ENCODE assay signal across 13 cellular contexts in genomic region chr1:244361764-244362473, GRCh38.
A peak's percentile ranks its signal among the peaks of the same experiment; 100 is the strongest.
DNase-seq lines count a peak whose midpoint lies in the region; TF ChIP-seq lines count a peak whose summit lies in the region.
"Had no signal": no experiment of that assay in that cellular context is flagged by ENCODE, and none has a peak within 500 bp of the region (broad histone marks: within the 10 kb centered on the region; RNA-seq: fewer than 3 reads in every experiment).

No MANE protein-coding gene starts in this region.

- H3K36me3 Mint-ChIP-seq in activated T-cell treated with anti-CD3 and anti-CD28 coated beads, Interleukin-2, amount 50 U/mL, for 24 hours (ENCODE audit: low read depth) = no peaks in the 10 kb centered on the region
- H3K36me3 Mint-ChIP-seq: activated naive CD8-positive, alpha-beta T cell treated with anti-CD3 and anti-CD28 coated beads, Interleukin-2, amount 10 ng/mL, durations not matched to agents 7 days and 5 days had no signal

- H3K4me1 ChIP-seq in muscle layer of duodenum (ENCODE audit: control insufficient read depth in 1 of 2, insufficient read depth in 2 of 2, low read length in 2 of 2) = peaks cover 0 to 8% of the 10 kb centered on the region in 2 donors

- H3K9me3 ChIP-seq in AG04450 (ENCODE audit: control insufficient read depth, insufficient read depth, low read length) (peaks cover 7% of the 10 kb centered on the region), muscle layer of duodenum (ENCODE audit: control insufficient read depth in 1 of 2, low read length in 2 of 2) (no peaks in the 10 kb centered on the region)
- H3K9me3 ChIP-seq: neutrophil had no signal

- H3K27me3 ChIP-seq in AG04450 (ENCODE audit: control insufficient read depth, insufficient read depth, low read length) (no peaks in the 10 kb centered on the region), muscle layer of duodenum (ENCODE audit: low read depth, low read length) (no peaks in the 10 kb centered on the region)
- H3K27me3 ChIP-seq: neutrophil had no signal

- no peak overlapping the region for H3K27ac Mint-ChIP-seq in activated T-cell treated with anti-CD3 and anti-CD28 coated beads, Interleukin-2, amount 50 U/mL, for 24 hours
- H3K27ac Mint-ChIP-seq: activated naive CD8-positive, alpha-beta T cell treated with anti-CD3 and anti-CD28 coated beads, Interleukin-2, amount 10 ng/mL, durations not matched to agents 7 days and 5 days; stimulated activated naive CD8-positive, alpha-beta T cell treated with anti-CD3 and anti-CD28 coated beads, Interleukin-15, amount 100 ng/mL, for 72 hours had no signal

- CTCF ChIA-PET in AG04450 (lab: Charles Lee) = interaction anchor here (0.6 kb wide), 1 partner anchor 259 kb away, joined by 3 read pairs; no protein-coding TSS in a partner anchor

- H3K4me3 ChIP-seq in AG04450 (ENCODE audit: low read depth, low read length) = peak overlapping the region; percentile 49
- H3K4me3 ChIP-seq in epithelial cell of proximal tubule (ENCODE audit: low read depth, low read length) = peak overlapping the region; percentile 33
- H3K4me3 ChIP-seq in muscle layer of duodenum (ENCODE audit: low read depth in 1 of 2, low read length in 2 of 2) = peak overlapping the region; percentile 34 to 40

- H3K27ac ChIP-seq in AG04450 (ENCODE audit: low read depth, low read length) = peak overlapping the region; percentile 72
- peak overlapping the region; percentile 56 for H3K27ac ChIP-seq in muscle layer of duodenum (ENCODE audit: low read length)
- H3K27ac ChIP-seq: neutrophil had no signal

- no peaks in the 10 kb centered on the region for H3K4me1 Mint-ChIP-seq in activated T-cell treated with anti-CD3 and anti-CD28 coated beads, Interleukin-2, amount 50 U/mL, for 24 hours (ENCODE audit: low read depth)
- H3K4me1 Mint-ChIP-seq: activated naive CD8-positive, alpha-beta T cell treated with anti-CD3 and anti-CD28 coated beads, Interleukin-2, amount 10 ng/mL, durations not matched to agents 7 days and 5 days; stimulated activated naive CD8-positive, alpha-beta T cell treated with anti-CD3 and anti-CD28 coated beads, Interleukin-15, amount 100 ng/mL, for 72 hours had no signal

- H3K4me3 Mint-ChIP-seq in activated T-cell treated with anti-CD3 and anti-CD28 coated beads, Interleukin-2, amount 50 U/mL, for 24 hours = no peak overlapping the region
- H3K4me3 Mint-ChIP-seq: activated naive CD8-positive, alpha-beta T cell treated with anti-CD3 and anti-CD28 coated beads, Interleukin-2, amount 10 ng/mL, durations not matched to agents 7 days and 5 days; stimulated activated naive CD8-positive, alpha-beta T cell treated with anti-CD3 and anti-CD28 coated beads, Interleukin-15, amount 100 ng/mL, for 72 hours had no signal

- TF ChIP-seq CTCF in AG04450 (IDR thresholded peaks at IDR 0.05; ENCODE audit: low read depth, low read length) (no peak), epithelial cell of proximal tubule (conservative IDR thresholded peaks at IDR 0.05; ENCODE audit: low read depth, low read length) (no peak)

- POLR2A ChIA-PET in AG04450 (lab: Yijun Ruan, JAX) = interaction anchor here (0.6 to 1.5 kb wide), 6 partner anchors 10 to 659 kb away, joined by 3 to 18 read pairs (median 4); no protein-coding TSS in a partner anchor

- H3K36me3 ChIP-seq in muscle layer of duodenum (ENCODE audit: control insufficient read depth in 1 of 2, insufficient read depth in 2 of 2, low read length in 2 of 2) = no peaks in the 10 kb centered on the region
- H3K36me3 ChIP-seq: neutrophil had no signal

- H3K27me3 Mint-ChIP-seq in activated T-cell treated with anti-CD3 and anti-CD28 coated beads, Interleukin-2, amount 50 U/mL, for 24 hours = no peaks in the 10 kb centered on the region
- H3K27me3 Mint-ChIP-seq: activated naive CD8-positive, alpha-beta T cell treated with anti-CD3 and anti-CD28 coated beads, Interleukin-2, amount 10 ng/mL, durations not matched to agents 7 days and 5 days; stimulated activated naive CD8-positive, alpha-beta T cell treated with anti-CD3 and anti-CD28 coated beads, Interleukin-15, amount 100 ng/mL, for 72 hours had no signal

- H3K9me3 Mint-ChIP-seq in activated T-cell treated with anti-CD3 and anti-CD28 coated beads, Interleukin-2, amount 50 U/mL, for 24 hours = peaks cover 4% of the 10 kb centered on the region

- DNase-seq in AG04450 (ENCODE audit: low read depth, low spot score) (peak; percentile 68), NCI-H146 treated with DMSO at 0.1 percent for 48 hours (lab: John Stamatoyannopoulos, UW; ENCODE audit: unreplicated experiment) (peak; percentile 80), epithelial cell of proximal tubule (ENCODE audit: low read depth) (no peak), NCI-H1436 (lab: John Stamatoyannopoulos, UW) (no peak), amygdala (lab: John Stamatoyannopoulos, UW) (no peak), SHP77 (lab: John Stamatoyannopoulos, UW) (no peak)
- no peak for DNase-seq in activated T-cell treated with anti-CD3 and anti-CD28 coated beads, Interleukin-2, amount 50 U/mL, for 24 hours
- DNase-seq: activated naive CD8-positive, alpha-beta T cell treated with anti-CD3 and anti-CD28 coated beads, Interleukin-2, amount 10 ng/mL, durations not matched to agents 7 days and 5 days; DND-41; NCI-H1092 treated with DMSO at 0.1 percent for 48 hours; stimulated activated naive CD8-positive, alpha-beta T cell treated with anti-CD3 and anti-CD28 coated beads, Interleukin-15, amount 100 ng/mL, for 72 hours had no signal

Comparison
In these comparisons a context has a peak if more than half of its experiments do, and no peak if none do; other contexts are left out.
1. DNase-seq: peak in AG04450 (single experiment) and NCI-H146 treated with DMSO at 0.1 percent for 48 hours (single experiment); none in epithelial cell of proximal tubule (single experiment), activated T-cell treated with anti-CD3 and anti-CD28 coated beads, Interleukin-2, amount 50 U/mL, for 24 hours (single experiment), NCI-H1436 (single experiment), amygdala (0 of 56) and SHP77 (0 of 2).
2. Peak in every context shown above with its lines, with median percentiles within 50 percentile points of each other: H3K4me3 ChIP-seq.